In the genomic region with DNA sequence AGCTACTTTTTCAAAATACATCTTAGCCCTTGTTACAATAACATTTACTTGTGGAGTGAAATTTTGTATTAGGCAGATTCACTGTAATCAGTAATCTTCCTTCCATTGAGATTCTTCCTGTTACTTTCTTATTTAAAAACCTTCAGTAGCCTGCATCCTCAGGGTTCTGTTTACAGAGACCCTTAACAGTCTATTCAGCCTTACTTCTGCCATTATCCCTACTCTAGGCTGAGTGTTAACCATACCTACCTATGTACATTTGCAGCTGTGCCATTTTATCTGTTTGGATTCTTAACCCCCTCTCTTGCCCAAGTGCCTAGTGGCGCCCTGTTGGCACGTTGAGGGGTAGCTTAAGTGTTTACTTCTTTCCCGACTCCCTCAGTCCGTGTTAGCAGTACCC, we compare ENCODE assay signal across 16 cellular contexts.
"Had no signal": no experiment of that assay in that cellular context is flagged by ENCODE, and none has a peak within 500 bp of the region (broad histone marks: within the 10 kb centered on the region; RNA-seq: fewer than 3 reads in every experiment).

No MANE protein-coding gene starts in this region.

- H3K27ac ChIP-seq: breast epithelium, ovary, suprapubic skin had no signal

- H3K4me3 Mint-ChIP-seq: activated naive CD8-positive, alpha-beta T cell treated with anti-CD3 and anti-CD28 coated beads for 36 hours; activated T-cell treated with anti-CD3 and anti-CD28 coated beads, Interleukin-2, amount 50 U/mL, for 4 hours; endodermal cell; neural crest cell; T-helper 2 cell treated with Interferon-gamma antibody and Interleukin-4, amounts not matched to agents 5 μg/mL and 100 μg/mL, for 36 hours had no signal

- H3K9me3 ChIP-seq: breast epithelium, ovary, suprapubic skin, upper lobe of left lung had no signal

- H3K27me3 ChIP-seq: breast epithelium, ovary, suprapubic skin, upper lobe of left lung had no signal

- H3K27me3 Mint-ChIP-seq: activated naive CD8-positive, alpha-beta T cell treated with anti-CD3 and anti-CD28 coated beads for 36 hours had no signal

- H3K4me1 ChIP-seq: breast epithelium had no signal

- H3K4me3 ChIP-seq: breast epithelium, ovary, suprapubic skin, upper lobe of left lung had no signal

- H3K9me3 Mint-ChIP-seq: activated naive CD8-positive, alpha-beta T cell treated with anti-CD3 and anti-CD28 coated beads for 36 hours; activated T-cell treated with anti-CD3 and anti-CD28 coated beads, Interleukin-2, amount 50 U/mL, for 4 hours; endodermal cell; T-helper 2 cell treated with Interferon-gamma antibody and Interleukin-4, amounts not matched to agents 5 μg/mL and 100 μg/mL, for 36 hours had no signal

- H3K27ac Mint-ChIP-seq: activated naive CD8-positive, alpha-beta T cell treated with anti-CD3 and anti-CD28 coated beads for 36 hours; endodermal cell; T-helper 2 cell treated with Interferon-gamma antibody and Interleukin-4, amounts not matched to agents 5 μg/mL and 100 μg/mL, for 36 hours had no signal

- ATAC-seq: activated T-cell treated with anti-CD3 and anti-CD28 coated beads, Interleukin-2, amount 50 U/mL, for 4 hours had no signal

- H3K36me3 ChIP-seq: breast epithelium, ovary, suprapubic skin, upper lobe of left lung had no signal

- DNase-seq: activated CD4-positive, alpha-beta T cell treated with anti-CD3 and anti-CD28 coated beads, Interleukin-2, amount 50 U/mL, for 48 hours; activated CD4-positive, CD25-positive, alpha-beta regulatory T cell treated with anti-CD3 and anti-CD28 coated beads, Interleukin-2, amount 50 U/mL, for 72 hours; activated effector memory CD4-positive, alpha-beta T cell treated with anti-CD3 and anti-CD28 coated beads, Interleukin-2, amount 50 U/mL, for 16 hours; activated naive CD8-positive, alpha-beta T cell treated with anti-CD3 and anti-CD28 coated beads for 36 hours; activated T-cell treated with anti-CD3 and anti-CD28 coated beads, Interleukin-2, amount 50 U/mL, for 4 hours; endodermal cell; erythroblast; mammary epithelial cell; ovary; stimulated activated CD4-positive, alpha-beta T cell treated with anti-CD3 and anti-CD28 coated beads, Interleukin-12 subunit alpha, Interleukin-12 subunit beta, amount 100 ng/mL, for 4 hours; stimulated activated naive CD4-positive, alpha-beta T cell treated with Interleukin-2 at 50 U/mL for 16 hours; upper lobe of left lung had no signal
